ENCODE assay signal across 8 cellular contexts in genomic region chrX:3881898-3882552, GRCh38.
DNase-seq lines count a peak whose midpoint lies in the region; ATAC-seq and TF ChIP-seq lines count a peak whose summit lies in the region.
"Not testable (repeated sequence)": the region's sequence is repeated elsewhere in the genome, so short reads cannot be mapped to it uniquely, and the experiment has no call there.

No MANE protein-coding gene starts in this region.

- H3F3A ChIP-seq in SK-N-SH (replicated peaks; ENCODE audit: insufficient read depth) = not testable (repeated sequence)

- not testable (repeated sequence) for H3K4me1 ChIP-seq in SK-N-SH (ENCODE audit: control insufficient read depth in 1 of 2, insufficient read depth in 2 of 2, low read depth in 1 of 2, low read length in 1 of 2); naive thymus-derived CD4-positive, alpha-beta T cell (ENCODE audit: control insufficient read depth in 2 of 2, insufficient read depth in 2 of 2, low read length in 2 of 2)

- TF ChIP-seq CTCF in SK-N-SH (IDR thresholded peaks at IDR 0.05) = not testable (repeated sequence)

- not testable (repeated sequence) for H3K9me3 ChIP-seq in SK-N-SH; naive thymus-derived CD4-positive, alpha-beta T cell (ENCODE audit: control insufficient read depth in 2 of 3, low read length in 3 of 3)

- H3K79me2 ChIP-seq in SK-N-SH (ENCODE audit: insufficient read depth) = not testable (repeated sequence)

- not testable (repeated sequence) for TF ChIP-seq RAD21 in SK-N-SH (IDR thresholded peaks at IDR 0.05; ENCODE audit: low read length)

- not testable (repeated sequence) for H4K20me1 ChIP-seq in SK-N-SH (ENCODE audit: insufficient read depth)

- not testable (repeated sequence) for H2AFZ ChIP-seq in SK-N-SH (ENCODE audit: low read depth)

- intact Hi-C loops in naive thymus-derived CD4-positive, alpha-beta T cell (cut with micrococcal nuclease) = not testable (repeated sequence)

- not testable (repeated sequence) for H3K9ac ChIP-seq in SK-N-SH

- not testable (repeated sequence) for H3K36me3 ChIP-seq in SK-N-SH (replicated peaks in 1 of 2; ENCODE audit: control insufficient read depth in 1 of 2, insufficient read depth in 2 of 2, low read length in 1 of 2); naive thymus-derived CD4-positive, alpha-beta T cell (ENCODE audit: control insufficient read depth in 2 of 3, insufficient read depth in 3 of 3, low read length in 3 of 3)

- not testable (repeated sequence) for H3K27ac ChIP-seq in SK-N-SH (ENCODE audit: low read depth in 2 of 2, low read length in 1 of 2); naive thymus-derived CD4-positive, alpha-beta T cell (ENCODE audit: low read depth, low read length)

- ATAC-seq in GM18498 (IDR thresholded peaks at IDR 0.05; ENCODE audit: unreplicated experiment) = peak; percentile 99
- peak; percentile 98 for ATAC-seq in GM19328 (IDR thresholded peaks at IDR 0.05; ENCODE audit: unreplicated experiment)
- ATAC-seq in GM21619 (IDR thresholded peaks at IDR 0.05; ENCODE audit: unreplicated experiment) = peak; percentile 95
- ATAC-seq in HG02938 (IDR thresholded peaks at IDR 0.05; ENCODE audit: unreplicated experiment) = peak; percentile 88
- ATAC-seq in HG03354 (IDR thresholded peaks at IDR 0.05; ENCODE audit: poor library complexity, severe bottlenecking, unreplicated experiment) = peak; percentile 97
- ATAC-seq in effector memory CD8-positive, alpha-beta T cell (replicated peaks) = peak; percentile 91
- peak; percentile 99 for ATAC-seq in naive thymus-derived CD4-positive, alpha-beta T cell

- POLR2A ChIA-PET in SK-N-SH (lab: Yijun Ruan, JAX); naive thymus-derived CD4-positive, alpha-beta T cell (lab: Charles Lee): not testable (repeated sequence)

- peak overlapping the region in 1 of 2 experiments; percentile 46; a peak in 1 of 4 replicates for H3K4me3 ChIP-seq in SK-N-SH (ENCODE audit: low read depth in 2 of 2, low read length in 1 of 2)
- not testable (repeated sequence) for H3K4me3 ChIP-seq in naive thymus-derived CD4-positive, alpha-beta T cell (ENCODE audit: low read length)

- H3K27me3 ChIP-seq in SK-N-SH (ENCODE audit: insufficient read depth); naive thymus-derived CD4-positive, alpha-beta T cell (ENCODE audit: control insufficient read depth in 2 of 2, insufficient read depth in 2 of 2, low read length in 2 of 2): not testable (repeated sequence)

- not testable (repeated sequence) for H3K27ac Mint-ChIP-seq in effector memory CD8-positive, alpha-beta T cell; naive thymus-derived CD4-positive, alpha-beta T cell

- H3K27me3 Mint-ChIP-seq in effector memory CD8-positive, alpha-beta T cell; naive thymus-derived CD4-positive, alpha-beta T cell: not testable (repeated sequence)

- not testable (repeated sequence) for DNase-seq in SK-N-SH; effector memory CD8-positive, alpha-beta T cell; naive thymus-derived CD4-positive, alpha-beta T cell

- not testable (repeated sequence) for H3K9me3 Mint-ChIP-seq in effector memory CD8-positive, alpha-beta T cell; naive thymus-derived CD4-positive, alpha-beta T cell

- CTCF ChIA-PET in SK-N-SH (lab: Yijun Ruan, JAX); naive thymus-derived CD4-positive, alpha-beta T cell (lab: Charles Lee): not testable (repeated sequence)

- not testable (repeated sequence) for TF ChIP-seq EP300 in SK-N-SH (IDR thresholded peaks at IDR 0.05; ENCODE audit: borderline replicate concordance in 1 of 2, low read depth in 1 of 2, low read length in 1 of 2)

- H3K4me1 Mint-ChIP-seq in effector memory CD8-positive, alpha-beta T cell (ENCODE audit: low read depth in 2 of 2); naive thymus-derived CD4-positive, alpha-beta T cell: not testable (repeated sequence)

- H3K4me3 Mint-ChIP-seq in effector memory CD8-positive, alpha-beta T cell = not testable (repeated sequence)
- H3K4me3 Mint-ChIP-seq in naive thymus-derived CD4-positive, alpha-beta T cell = peak overlapping the region in 2 of 10 donors; percentile 39 to 72

- no CpG with 5 or more reads among the region's 91 CpGs for whole genome bisulfite sequencing in SK-N-SH (ENCODE audit: low lambda C conversion rate)

- H3K9me2 ChIP-seq in SK-N-SH = not testable (repeated sequence)

- peak overlapping the region; percentile 47; the same call in 1 of the 2 replicates for H3K4me2 ChIP-seq in SK-N-SH

- not testable (repeated sequence) for H3K36me3 Mint-ChIP-seq in effector memory CD8-positive, alpha-beta T cell (ENCODE audit: insufficient read depth); naive thymus-derived CD4-positive, alpha-beta T cell
